ENCODE assay signal across 19 cellular contexts in the genomic region with DNA sequence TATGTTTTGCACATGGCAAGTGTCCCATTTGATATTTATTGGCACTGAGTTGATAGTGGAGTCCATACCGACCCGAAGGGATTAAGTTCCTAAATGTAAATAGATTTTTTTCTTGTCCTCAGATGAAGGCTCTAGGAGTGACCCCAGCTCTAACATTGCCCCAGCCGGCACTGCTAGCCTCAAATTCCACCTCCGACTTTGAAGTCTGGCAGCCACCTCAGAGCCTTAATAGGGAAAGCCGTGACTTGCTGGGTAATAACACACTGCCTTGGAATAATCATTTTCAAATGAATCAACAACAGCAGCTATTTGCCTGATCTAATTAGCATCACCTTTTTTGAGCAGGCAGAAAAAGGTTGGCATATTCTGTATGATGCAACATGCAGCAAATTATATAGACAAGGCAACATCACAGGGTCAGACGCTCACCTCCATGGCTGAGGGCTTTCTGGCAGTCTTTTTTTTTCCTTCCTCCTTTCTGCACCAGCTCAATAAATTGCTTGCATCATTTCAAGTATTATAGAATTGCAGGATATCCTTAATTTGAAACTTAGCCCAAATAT.
"Had no signal": no experiment of that assay in that cellular context is flagged by ENCODE, and none has a peak within 500 bp of the region (broad histone marks: within the 10 kb centered on the region; RNA-seq: fewer than 3 reads in every experiment).

No MANE protein-coding gene starts in this region.

- H3K4me3 Mint-ChIP-seq: activated CD4-positive, alpha-beta memory T cell treated with anti-CD3 and anti-CD28 coated beads for 36 hours; activated naive CD8-positive, alpha-beta T cell; stimulated activated naive CD8-positive, alpha-beta T cell treated with anti-CD3 and anti-CD28 coated beads, Interleukin-15, Interleukin-2, amounts not matched to agents 100 ng/mL and 50 ng/mL, for 24 hours had no signal

- H3K36me3 ChIP-seq: gastroesophageal sphincter, heart left ventricle, right lobe of liver, tibial nerve, uterus had no signal

- H3K27ac Mint-ChIP-seq: activated CD4-positive, alpha-beta memory T cell treated with anti-CD3 and anti-CD28 coated beads for 36 hours; activated naive CD8-positive, alpha-beta T cell; stimulated activated naive CD8-positive, alpha-beta T cell treated with anti-CD3 and anti-CD28 coated beads, Interleukin-15, Interleukin-2, amounts not matched to agents 100 ng/mL and 50 ng/mL, for 24 hours had no signal

- H3K4me3 ChIP-seq: gastroesophageal sphincter, heart left ventricle, psoas muscle, right lobe of liver, tibial nerve, uterus had no signal

- ATAC-seq: esophagus mucosa, gastroesophageal sphincter, heart left ventricle, left ventricle myocardium superior, psoas muscle, right lobe of liver had no signal

- H3K36me3 Mint-ChIP-seq: activated CD4-positive, alpha-beta memory T cell treated with anti-CD3 and anti-CD28 coated beads for 36 hours; activated naive CD8-positive, alpha-beta T cell had no signal

- H3K9me3 Mint-ChIP-seq: stimulated activated naive CD8-positive, alpha-beta T cell treated with anti-CD3 and anti-CD28 coated beads, Interleukin-15, Interleukin-2, amounts not matched to agents 100 ng/mL and 50 ng/mL, for 24 hours had no signal

- H3K27me3 Mint-ChIP-seq: activated naive CD8-positive, alpha-beta T cell; stimulated activated naive CD8-positive, alpha-beta T cell treated with anti-CD3 and anti-CD28 coated beads, Interleukin-15, Interleukin-2, amounts not matched to agents 100 ng/mL and 50 ng/mL, for 24 hours had no signal

- DNase-seq: activated CD4-positive, alpha-beta memory T cell treated with anti-CD3 and anti-CD28 coated beads for 36 hours; activated CD4-positive, alpha-beta T cell treated with anti-CD3 and anti-CD28 coated beads for 4 hours; cerebellar nuclear complex; cortex of kidney; effector CD4-positive, alpha-beta T cell; heart left ventricle; kidney; left ventricle myocardium superior; psoas muscle; right lobe of liver; small intestine; stimulated activated CD4-positive, alpha-beta T cell treated with anti-CD3 and anti-CD28 coated beads, Interleukin-15, amount 100 ng/mL, for 24 hours; stimulated activated CD4-positive, alpha-beta T cell treated with anti-CD3 and anti-CD28 coated beads, Interleukin-2, amount 100 ng/mL, for 48 hours; uterus had no signal

- H3K27me3 ChIP-seq: tibial nerve, uterus had no signal

- H3K27ac ChIP-seq: gastroesophageal sphincter, heart left ventricle, psoas muscle, right lobe of liver, tibial nerve, uterus had no signal

- H3K4me1 ChIP-seq: gastroesophageal sphincter, heart left ventricle, psoas muscle, right lobe of liver, tibial nerve, uterus had no signal

- H3K9me3 ChIP-seq: gastroesophageal sphincter, psoas muscle, right lobe of liver, uterus had no signal
